ENCODE assay signal across 1 cellular context in the genomic region with DNA sequence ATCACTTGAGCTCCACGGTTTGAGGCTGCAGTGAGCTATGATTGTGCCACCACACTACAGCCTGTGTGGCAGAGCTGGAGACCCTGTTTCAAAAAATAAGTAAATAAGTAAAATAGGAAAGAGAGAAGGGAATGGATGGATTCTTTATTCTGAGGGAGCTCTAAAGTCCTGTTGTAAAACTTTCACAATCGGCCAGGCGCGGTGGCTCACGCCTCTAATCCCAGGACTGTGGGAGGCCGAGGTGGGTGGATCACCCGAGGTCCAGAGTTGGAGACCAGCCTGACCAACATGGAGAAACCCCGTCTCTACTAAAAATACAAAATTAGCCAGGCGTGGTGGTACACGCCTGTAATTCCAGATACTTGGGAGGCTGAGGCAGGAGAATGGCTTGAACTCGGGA.
A peak's percentile ranks its signal among the peaks of the same experiment; 100 is the strongest.
TF ChIP-seq lines count a peak whose summit lies in the region.

No MANE protein-coding gene starts in this region.

TF ChIP-seq in K562, 482 proteins besides CTCF, POLR2A, EP300 and RAD21:
- TF ChIP-seq ZBTB33 (CRISPR knock-in tag; IDR thresholded peaks at IDR 0.05) = peak; percentile 48; the same call in 1 of the 2 replicates
- 0 out of 2 replicates have a peak, but pooled peaks have one; percentile 7 for TF ChIP-seq ARID1B (IDR thresholded peaks at IDR 0.05)
